Comparison of ENCODE assay signal across 1 cellular context in the genomic region with DNA sequence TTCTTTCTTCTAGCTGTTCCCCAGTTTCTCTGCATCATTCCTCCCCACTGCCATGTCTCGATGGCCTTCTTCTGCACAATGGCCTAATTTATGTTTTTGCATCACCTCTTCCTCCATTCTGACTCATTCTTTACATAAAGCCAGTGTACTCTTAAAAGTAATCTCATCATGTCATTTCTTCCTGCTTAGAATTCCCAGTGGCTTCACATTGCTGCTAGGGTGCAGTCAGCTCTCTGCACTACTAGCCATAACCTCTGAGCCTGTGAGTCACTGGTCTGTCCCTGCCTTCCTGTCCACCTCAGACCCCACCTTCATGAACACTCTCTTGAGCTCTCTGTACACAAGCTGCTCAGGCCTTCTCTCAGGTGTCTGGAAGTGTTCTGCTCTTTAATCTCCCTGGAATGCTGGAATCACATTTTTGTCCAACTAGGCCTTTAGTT.
TF ChIP-seq lines count a peak whose summit lies in the region.

No MANE protein-coding gene starts in this region.

TF ChIP-seq in K562, 482 proteins besides CTCF, POLR2A, EP300 and RAD21 (continued from another document and continues in another):
- TF ChIP-seq, protein P1, sequence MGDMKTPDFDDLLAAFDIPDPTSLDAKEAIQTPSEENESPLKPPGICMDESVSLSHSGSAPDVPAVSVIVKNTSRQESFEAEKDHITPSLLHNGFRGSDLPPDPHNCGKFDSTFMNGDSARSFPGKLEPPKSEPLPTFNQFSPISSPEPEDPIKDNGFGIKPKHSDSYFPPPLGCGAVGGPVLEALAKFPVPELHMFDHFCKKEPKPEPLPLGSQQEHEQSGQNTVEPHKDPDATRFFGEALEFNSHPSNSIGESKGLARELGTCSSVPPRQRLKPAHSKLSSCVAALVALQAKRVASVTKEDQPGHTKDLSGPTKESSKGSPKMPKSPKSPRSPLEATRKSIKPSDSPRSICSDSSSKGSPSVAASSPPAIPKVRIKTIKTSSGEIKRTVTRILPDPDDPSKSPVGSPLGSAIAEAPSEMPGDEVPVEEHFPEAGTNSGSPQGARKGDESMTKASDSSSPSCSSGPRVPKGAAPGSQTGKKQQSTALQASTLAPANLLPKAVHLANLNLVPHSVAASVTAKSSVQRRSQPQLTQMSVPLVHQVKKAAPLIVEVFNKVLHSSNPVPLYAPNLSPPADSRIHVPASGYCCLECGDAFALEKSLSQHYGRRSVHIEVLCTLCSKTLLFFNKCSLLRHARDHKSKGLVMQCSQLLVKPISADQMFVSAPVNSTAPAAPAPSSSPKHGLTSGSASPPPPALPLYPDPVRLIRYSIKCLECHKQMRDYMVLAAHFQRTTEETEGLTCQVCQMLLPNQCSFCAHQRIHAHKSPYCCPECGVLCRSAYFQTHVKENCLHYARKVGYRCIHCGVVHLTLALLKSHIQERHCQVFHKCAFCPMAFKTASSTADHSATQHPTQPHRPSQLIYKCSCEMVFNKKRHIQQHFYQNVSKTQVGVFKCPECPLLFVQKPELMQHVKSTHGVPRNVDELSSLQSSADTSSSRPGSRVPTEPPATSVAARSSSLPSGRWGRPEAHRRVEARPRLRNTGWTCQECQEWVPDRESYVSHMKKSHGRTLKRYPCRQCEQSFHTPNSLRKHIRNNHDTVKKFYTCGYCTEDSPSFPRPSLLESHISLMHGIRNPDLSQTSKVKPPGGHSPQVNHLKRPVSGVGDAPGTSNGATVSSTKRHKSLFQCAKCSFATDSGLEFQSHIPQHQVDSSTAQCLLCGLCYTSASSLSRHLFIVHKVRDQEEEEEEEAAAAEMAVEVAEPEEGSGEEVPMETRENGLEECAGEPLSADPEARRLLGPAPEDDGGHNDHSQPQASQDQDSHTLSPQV (IDR thresholded peaks at IDR 0.05): no peak
- TF ChIP-seq, protein P2, sequence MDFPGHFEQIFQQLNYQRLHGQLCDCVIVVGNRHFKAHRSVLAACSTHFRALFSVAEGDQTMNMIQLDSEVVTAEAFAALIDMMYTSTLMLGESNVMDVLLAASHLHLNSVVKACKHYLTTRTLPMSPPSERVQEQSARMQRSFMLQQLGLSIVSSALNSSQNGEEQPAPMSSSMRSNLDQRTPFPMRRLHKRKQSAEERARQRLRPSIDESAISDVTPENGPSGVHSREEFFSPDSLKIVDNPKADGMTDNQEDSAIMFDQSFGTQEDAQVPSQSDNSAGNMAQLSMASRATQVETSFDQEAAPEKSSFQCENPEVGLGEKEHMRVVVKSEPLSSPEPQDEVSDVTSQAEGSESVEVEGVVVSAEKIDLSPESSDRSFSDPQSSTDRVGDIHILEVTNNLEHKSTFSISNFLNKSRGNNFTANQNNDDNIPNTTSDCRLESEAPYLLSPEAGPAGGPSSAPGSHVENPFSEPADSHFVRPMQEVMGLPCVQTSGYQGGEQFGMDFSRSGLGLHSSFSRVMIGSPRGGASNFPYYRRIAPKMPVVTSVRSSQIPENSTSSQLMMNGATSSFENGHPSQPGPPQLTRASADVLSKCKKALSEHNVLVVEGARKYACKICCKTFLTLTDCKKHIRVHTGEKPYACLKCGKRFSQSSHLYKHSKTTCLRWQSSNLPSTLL (IDR thresholded peaks at IDR 0.05): no peak
- TF ChIP-seq XRCC4 (IDR thresholded peaks at IDR 0.05; ENCODE audit: extremely low read depth, insufficient read depth, insufficient read length) (no peak), CUX1 (CRISPR knock-in tag; IDR thresholded peaks at IDR 0.05) (no peak), CEBPG (CRISPR knock-in tag; IDR thresholded peaks at IDR 0.05) (no peak), CEBPG (tag; conservative IDR thresholded peaks at IDR 0.05 in 1 of 2, IDR thresholded peaks at IDR 0.05 in 1 of 2) (peak in 1 of 2 experiments; percentile 76; a peak in 1 of 4 replicates), PTBP1 (IDR thresholded peaks at IDR 0.05; ENCODE audit: low read depth, low read length) (no peak), ZNF561 (CRISPR knock-in tag; conservative IDR thresholded peaks at IDR 0.05) (no peak), FOS (IDR thresholded peaks at IDR 0.05; ENCODE audit: extremely low read depth, insufficient read length) (peak; percentile 22), SP2 (IDR thresholded peaks at IDR 0.05; ENCODE audit: extremely low read depth, low read depth, low read length, poor library complexity, severe bottlenecking) (no peak), PHF20 (IDR thresholded peaks at IDR 0.05; ENCODE audit: partially characterized antibody) (no peak), GABPA (tag; conservative IDR thresholded peaks at IDR 0.05; ENCODE audit: low read depth) (no peak), PPARD (CRISPR knock-in tag; IDR thresholded peaks at IDR 0.05) (no peak), ZNF282 (CRISPR knock-in tag; IDR thresholded peaks at IDR 0.05) (no peak), TAF7 (tag; IDR thresholded peaks at IDR 0.05) (no peak), PCBP1 (IDR thresholded peaks at IDR 0.05; ENCODE audit: low read depth, low read length, poor library complexity, severe bottlenecking) (no peak), HMG20B (CRISPR knock-in tag; IDR thresholded peaks at IDR 0.05) (no peak), TCF3 (CRISPR knock-in tag; IDR thresholded peaks at IDR 0.05) (no peak), STAG1 (CRISPR knock-in tag; IDR thresholded peaks at IDR 0.05; ENCODE audit: borderline replicate concordance) (no peak), JUND (IDR thresholded peaks at IDR 0.05; ENCODE audit: borderline replicate concordance, low read depth, low read length) (peak; percentile 82), JUND (tag; IDR thresholded peaks at IDR 0.05; ENCODE audit: borderline replicate concordance, low read depth, low read length) (peak; percentile 62; the same call in 1 of the 3 replicates), TARDBP (IDR thresholded peaks at IDR 0.05) (no peak), NEUROD1 (IDR thresholded peaks at IDR 0.05; ENCODE audit: borderline replicate concordance, low read depth, low read length, partially characterized antibody) (no peak), ZBTB17 (CRISPR knock-in tag; IDR thresholded peaks at IDR 0.05) (no peak), MTF1 (CRISPR knock-in tag; IDR thresholded peaks at IDR 0.05; ENCODE audit: borderline replicate concordance) (no peak), CREB3 (tag; conservative IDR thresholded peaks at IDR 0.05; ENCODE audit: low read depth) (no peak), ATF1 (CRISPR knock-in tag; IDR thresholded peaks at IDR 0.05) (no peak), ATF1 (tag; IDR thresholded peaks at IDR 0.05) (no peak), ARID1B (IDR thresholded peaks at IDR 0.05) (peak; percentile 65), CAMTA2 (CRISPR knock-in tag; conservative IDR thresholded peaks at IDR 0.05) (no peak), CGGBP1 (CRISPR knock-in tag; IDR thresholded peaks at IDR 0.05) (no peak), NR2F6 (CRISPR knock-in tag; IDR thresholded peaks at IDR 0.05) (no peak)
- TF ChIP-seq, protein P3, sequence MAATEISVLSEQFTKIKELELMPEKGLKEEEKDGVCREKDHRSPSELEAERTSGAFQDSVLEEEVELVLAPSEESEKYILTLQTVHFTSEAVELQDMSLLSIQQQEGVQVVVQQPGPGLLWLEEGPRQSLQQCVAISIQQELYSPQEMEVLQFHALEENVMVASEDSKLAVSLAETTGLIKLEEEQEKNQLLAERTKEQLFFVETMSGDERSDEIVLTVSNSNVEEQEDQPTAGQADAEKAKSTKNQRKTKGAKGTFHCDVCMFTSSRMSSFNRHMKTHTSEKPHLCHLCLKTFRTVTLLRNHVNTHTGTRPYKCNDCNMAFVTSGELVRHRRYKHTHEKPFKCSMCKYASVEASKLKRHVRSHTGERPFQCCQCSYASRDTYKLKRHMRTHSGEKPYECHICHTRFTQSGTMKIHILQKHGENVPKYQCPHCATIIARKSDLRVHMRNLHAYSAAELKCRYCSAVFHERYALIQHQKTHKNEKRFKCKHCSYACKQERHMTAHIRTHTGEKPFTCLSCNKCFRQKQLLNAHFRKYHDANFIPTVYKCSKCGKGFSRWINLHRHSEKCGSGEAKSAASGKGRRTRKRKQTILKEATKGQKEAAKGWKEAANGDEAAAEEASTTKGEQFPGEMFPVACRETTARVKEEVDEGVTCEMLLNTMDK (IDR thresholded peaks at IDR 0.05; ENCODE audit: borderline replicate concordance, insufficient read depth, low read depth, low read length, poor library complexity, severe bottlenecking): no peak
- TF ChIP-seq, protein P4, sequence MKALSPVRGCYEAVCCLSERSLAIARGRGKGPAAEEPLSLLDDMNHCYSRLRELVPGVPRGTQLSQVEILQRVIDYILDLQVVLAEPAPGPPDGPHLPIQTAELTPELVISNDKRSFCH (CRISPR knock-in tag; IDR thresholded peaks at IDR 0.05): no peak
- TF ChIP-seq, protein P4 (tag; IDR thresholded peaks at IDR 0.05): no peak
- TF ChIP-seq, protein P5, sequence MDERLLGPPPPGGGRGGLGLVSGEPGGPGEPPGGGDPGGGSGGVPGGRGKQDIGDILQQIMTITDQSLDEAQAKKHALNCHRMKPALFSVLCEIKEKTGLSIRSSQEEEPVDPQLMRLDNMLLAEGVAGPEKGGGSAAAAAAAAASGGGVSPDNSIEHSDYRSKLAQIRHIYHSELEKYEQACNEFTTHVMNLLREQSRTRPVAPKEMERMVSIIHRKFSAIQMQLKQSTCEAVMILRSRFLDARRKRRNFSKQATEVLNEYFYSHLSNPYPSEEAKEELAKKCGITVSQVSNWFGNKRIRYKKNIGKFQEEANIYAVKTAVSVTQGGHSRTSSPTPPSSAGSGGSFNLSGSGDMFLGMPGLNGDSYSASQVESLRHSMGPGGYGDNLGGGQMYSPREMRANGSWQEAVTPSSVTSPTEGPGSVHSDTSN (CRISPR knock-in tag; IDR thresholded peaks at IDR 0.05; ENCODE audit: low read depth): no peak
- TF ChIP-seq, protein P5 (tag; conservative IDR thresholded peaks at IDR 0.05; ENCODE audit: low read depth): no peak
- TF ChIP-seq, protein P6, sequence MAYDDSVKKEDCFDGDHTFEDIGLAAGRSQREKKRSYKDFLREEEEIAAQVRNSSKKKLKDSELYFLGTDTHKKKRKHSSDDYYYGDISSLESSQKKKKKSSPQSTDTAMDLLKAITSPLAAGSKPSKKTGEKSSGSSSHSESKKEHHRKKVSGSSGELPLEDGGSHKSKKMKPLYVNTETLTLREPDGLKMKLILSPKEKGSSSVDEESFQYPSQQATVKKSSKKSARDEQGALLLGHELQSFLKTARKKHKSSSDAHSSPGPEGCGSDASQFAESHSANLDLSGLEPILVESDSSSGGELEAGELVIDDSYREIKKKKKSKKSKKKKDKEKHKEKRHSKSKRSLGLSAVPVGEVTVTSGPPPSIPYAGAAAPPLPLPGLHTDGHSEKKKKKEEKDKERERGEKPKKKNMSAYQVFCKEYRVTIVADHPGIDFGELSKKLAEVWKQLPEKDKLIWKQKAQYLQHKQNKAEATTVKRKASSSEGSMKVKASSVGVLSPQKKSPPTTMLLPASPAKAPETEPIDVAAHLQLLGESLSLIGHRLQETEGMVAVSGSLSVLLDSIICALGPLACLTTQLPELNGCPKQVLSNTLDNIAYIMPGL (CRISPR knock-in tag; IDR thresholded peaks at IDR 0.05): no peak
